ENCODE assay signal across 8 cellular contexts in genomic region chr5:142000709-142001484, GRCh38. TPM values are rescaled to one million over a fixed set of nuclear protein-coding genes. Genes with fewer than 3 reads are reported as not detected.
DNase-seq lines count a peak whose midpoint lies in the region; ATAC-seq and TF ChIP-seq lines count a peak whose summit lies in the region.

No MANE protein-coding gene starts in this region.

- H3K36me3 Mint-ChIP-seq in naive thymus-derived CD8-positive, alpha-beta T cell = peaks cover 0 to 53% (median 14%) of the 10 kb centered on the region in 3 donors

- no peaks in the 10 kb centered on the region for H3K27me3 Mint-ChIP-seq in naive thymus-derived CD8-positive, alpha-beta T cell

- peaks cover 14 to 32% (median 23%) of the 10 kb centered on the region in 4 donors for H3K4me1 Mint-ChIP-seq in naive thymus-derived CD8-positive, alpha-beta T cell

- POLR2A ChIA-PET in naive thymus-derived CD8-positive, alpha-beta T cell (lab: Charles Lee) = interaction anchor here (0.6 to 1.0 kb wide), 5 partner anchors 11 to 179 kb away, joined by 3 read pairs; partner anchors contain the start of gene RNF14

- H3K4me3 ChIP-seq in astrocyte of the spinal cord (ENCODE audit: low read depth, low read length) = no peak overlapping the region

- no peak for ATAC-seq in naive thymus-derived CD8-positive, alpha-beta T cell
- ATAC-seq in HG03342 (IDR thresholded peaks at IDR 0.05; ENCODE audit: unreplicated experiment) = no peak

- no peak overlapping the region for H3K4me3 Mint-ChIP-seq in naive thymus-derived CD8-positive, alpha-beta T cell

- peak; percentile 48 for TF ChIP-seq CTCF in astrocyte of the spinal cord (IDR thresholded peaks at IDR 0.05; ENCODE audit: low read depth, low read length)

- DNase-seq in NCI-H1105 treated with DMSO at 0.1 percent for 48 hours (lab: John Stamatoyannopoulos, UW) (peak; percentile 3), NCI-H1105 (lab: John Stamatoyannopoulos, UW) (no peak), HT-29 (ENCODE audit: low spot score) (peak; percentile 26), astrocyte of the spinal cord (ENCODE audit: low read depth, low spot score) (peak; percentile 10), NCI-H1694 (lab: John Stamatoyannopoulos, UW) (no peak), NCI-H345 treated with DMSO at 0.1 percent for 48 hours (lab: John Stamatoyannopoulos, UW; ENCODE audit: unreplicated experiment) (no peak)
- peak in 1 of 10 donors; percentile 22 for DNase-seq in naive thymus-derived CD8-positive, alpha-beta T cell

- in situ Hi-C loops in astrocyte of the spinal cord (cut with HindIII; ENCODE audit: low sequenced_read_pairs) = no loop called here

- H3K9me3 Mint-ChIP-seq in naive thymus-derived CD8-positive, alpha-beta T cell = no peaks in the 10 kb centered on the region

- peak overlapping the region in 7 of 10 donors; percentile 23 to 70 (median 49) for H3K27ac Mint-ChIP-seq in naive thymus-derived CD8-positive, alpha-beta T cell

RNA-seq across cellular contexts. Expression of gene GNPDA1, which starts 11.9 kb away (rescaled TPM):
- 34.0 and 37.3 TPM in 2 replicates for total RNA-seq in HT-29 (2014; rRNA removed; shearing (Covaris generic))
- 10 to 100 TPM; 27.3 to 29.4 TPM for total RNA-seq in naive thymus-derived CD8-positive, alpha-beta T cell
- 10 to 100 TPM; 40.9 to 51.0 (median 43.9) TPM for polyA plus RNA-seq in naive thymus-derived CD8-positive, alpha-beta T cell

RNA-seq across cellular contexts. Expression of gene RNF14, which starts 32.0 kb away (rescaled TPM):
- 12.0 and 17.5 TPM in 2 replicates for total RNA-seq in HT-29 (2014; rRNA removed; shearing (Covaris generic))
- 10 to 100 TPM; 31.3 to 31.6 TPM for total RNA-seq in naive thymus-derived CD8-positive, alpha-beta T cell
- 10 to 100 TPM; 27.4 to 40.1 (median 30.1) TPM for polyA plus RNA-seq in naive thymus-derived CD8-positive, alpha-beta T cell

RNA-seq across cellular contexts. Expression of gene PCDH12, which starts 42.9 kb away (rescaled TPM):
- total RNA-seq in HT-29 (2014; rRNA removed; shearing (Covaris generic)) = not detected in 2 replicates
- not detected for total RNA-seq in naive thymus-derived CD8-positive, alpha-beta T cell
- polyA plus RNA-seq in naive thymus-derived CD8-positive, alpha-beta T cell = under 1 TPM; 0.07 to 0.21 (median 0.07) TPM

Comparison
In these comparisons a context has a peak if more than half of its experiments do, and no peak if none do; other contexts are left out.
1. DNase-seq: peak in NCI-H1105 treated with DMSO at 0.1 percent for 48 hours (single experiment), HT-29 (single experiment) and astrocyte of the spinal cord (single experiment); none in NCI-H1105 (single experiment), NCI-H1694 (single experiment) and NCI-H345 treated with DMSO at 0.1 percent for 48 hours (single experiment).